ENCODE assay signal across 12 cellular contexts in the genomic region with DNA sequence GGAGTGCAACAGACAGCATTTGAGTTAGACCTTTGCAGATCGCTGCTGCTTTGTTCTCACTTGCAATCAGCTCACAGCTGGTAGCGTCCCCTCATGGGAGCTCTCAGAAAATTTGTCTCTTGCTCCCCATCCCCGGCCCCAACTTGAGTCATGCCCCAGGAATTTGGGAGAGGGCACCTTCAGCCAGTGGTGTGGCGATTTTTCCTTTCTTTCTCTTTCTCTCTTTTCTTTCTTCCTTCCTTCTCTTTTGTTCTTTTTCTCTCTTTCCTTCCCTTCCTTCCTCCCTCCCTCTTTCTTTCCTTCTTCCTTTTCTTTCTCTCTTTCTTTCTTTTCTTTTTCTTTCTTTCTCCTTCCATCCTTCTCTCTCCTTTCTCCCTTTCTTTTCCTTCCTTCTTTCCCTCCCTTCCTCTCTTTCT. TPM values are rescaled to one million over a fixed set of nuclear protein-coding genes. Genes with fewer than 3 reads are reported as not detected.
DNase-seq lines count a peak whose midpoint lies in the region; ATAC-seq and TF ChIP-seq lines count a peak whose summit lies in the region.
"Had no signal": no experiment of that assay in that cellular context is flagged by ENCODE, and none has a peak within 500 bp of the region (broad histone marks: within the 10 kb centered on the region; RNA-seq: fewer than 3 reads in every experiment).

No MANE protein-coding gene starts in this region.

- H3K4me1 Mint-ChIP-seq in Caco-2 (ENCODE audit: low read depth, unreplicated experiment) = peaks cover 20% of the 10 kb centered on the region

- H3K4me3 Mint-ChIP-seq in Caco-2 (ENCODE audit: unreplicated experiment) = no peak overlapping the region

- no peaks in the 10 kb centered on the region for H3K9me3 Mint-ChIP-seq in Caco-2 (ENCODE audit: unreplicated experiment)

- H3K36me3 Mint-ChIP-seq in Caco-2 (ENCODE audit: insufficient read depth, unreplicated experiment) = no peaks in the 10 kb centered on the region

- H3K27ac Mint-ChIP-seq in Caco-2 (ENCODE audit: unreplicated experiment) = peak overlapping the region; percentile 31

- H3K27ac ChIP-seq in Panc1 (ENCODE audit: low read length) (peak overlapping the region; percentile 92), osteoblast (ENCODE audit: low read depth, low read length) (peak overlapping the region; percentile 82)

- H3K4me3 ChIP-seq in Caco-2 (ENCODE audit: low read depth, low read length) (no peak overlapping the region), Panc1 (ENCODE audit: low read depth in 2 of 2, low read length in 2 of 2) (peak overlapping the region in 1 of 2 experiments; percentile 10; a peak in 1 of 4 replicates), osteoblast (ENCODE audit: insufficient read depth, low read length) (peak overlapping the region; percentile 43)
- H3K4me3 ChIP-seq: mucosa of descending colon had no signal

- no peak overlapping the region for H2AFZ ChIP-seq in osteoblast (ENCODE audit: low read length)

- CTCF ChIA-PET in Caco-2 (lab: Charles Lee) (interaction anchor here (0.6 to 0.7 kb wide), 2 partner anchors 53 to 168 kb away, joined by 3 to 5 read pairs; no protein-coding TSS in a partner anchor), Panc1 (lab: Charles Lee) (no interaction called here)

- ATAC-seq in Panc1 (peak; percentile 67), esophagus mucosa (peak; percentile 6), GM21576 (IDR thresholded peaks at IDR 0.05; ENCODE audit: unreplicated experiment) (no peak), HG03159 (IDR thresholded peaks at IDR 0.05; ENCODE audit: unreplicated experiment) (no peak)

- H3K27me3 Mint-ChIP-seq in Caco-2 (ENCODE audit: insufficient read depth, unreplicated experiment) = no peaks in the 10 kb centered on the region

- intact Hi-C loops in Caco-2 (cut with micrococcal nuclease; ENCODE audit: unreplicated experiment) (no loop called here), Panc1 (cut with micrococcal nuclease; ENCODE audit: unreplicated experiment) (loop anchor here (5.0 kb wide), 1 partner anchor 248 kb away; a partner anchor contains a TSS)

- no peak for DNase-seq in Caco-2
- DNase-seq in Panc1 (ENCODE audit: low read depth, low spot score) = no peak
- peak; percentile 66 for DNase-seq in osteoblast (ENCODE audit: insufficient read length, low spot score, missing footprints)
- no peak for DNase-seq in activated CD8-positive, alpha-beta memory T cell treated with anti-CD3 and anti-CD28 coated beads, Interleukin-2, amount 50 U/mL, for 48 hours
- no peak for DNase-seq in GM13976 (ENCODE audit: low spot score)
- DNase-seq: activated naive CD4-positive, alpha-beta T cell; NCI-H524 had no signal

- no peaks in the 10 kb centered on the region for H4K20me1 ChIP-seq in osteoblast (ENCODE audit: insufficient read depth, low read length)

- H3K4me1 ChIP-seq in Caco-2 (peaks cover 33% of the 10 kb centered on the region), Panc1 (ENCODE audit: control insufficient read depth, insufficient read depth, low read length) (peaks cover 59% of the 10 kb centered on the region), osteoblast (ENCODE audit: insufficient read depth, low read length) (peaks cover 51% of the 10 kb centered on the region)

- peak overlapping the region; percentile 50 for H3K4me2 ChIP-seq in osteoblast (ENCODE audit: insufficient read depth, low read length)

- no peaks in the 10 kb centered on the region for H3K79me2 ChIP-seq in osteoblast (ENCODE audit: insufficient read depth, low read length)

- H3K9me3 ChIP-seq in Caco-2 = no peaks in the 10 kb centered on the region
- H3K9me3 ChIP-seq in Panc1 (ENCODE audit: control insufficient read depth, insufficient read depth, low read depth, low read length) = no peaks in the 10 kb centered on the region; the same call in 1 of the 2 replicates
- H3K9me3 ChIP-seq in osteoblast (ENCODE audit: low read depth, low read length) = no peaks in the 10 kb centered on the region
- H3K9me3 ChIP-seq: mucosa of descending colon had no signal

- no TSS peak for BruUV-seq in Caco-2 (replicated peaks; lab: Mats Ljungman, UMichigan)
- no TSS peak for BruUV-seq in Panc1 (replicated peaks; lab: Mats Ljungman, UMichigan)

- H3K36me3 ChIP-seq in Caco-2 (ENCODE audit: control insufficient read depth, insufficient read depth, low read length) = no peaks in the 10 kb centered on the region
- no peaks in the 10 kb centered on the region for H3K36me3 ChIP-seq in Panc1 (ENCODE audit: control insufficient read depth, insufficient read depth, low read length)
- no peaks in the 10 kb centered on the region for H3K36me3 ChIP-seq in osteoblast (ENCODE audit: insufficient read depth, low read length)

- TF ChIP-seq CTCF in Caco-2 (IDR thresholded peaks at IDR 0.05; ENCODE audit: insufficient read depth in 1 of 2, low read depth in 1 of 2, low read length in 1 of 2, severe bottlenecking in 1 of 2, unreplicated experiment in 1 of 2) (no peak), Panc1 (IDR thresholded peaks at IDR 0.05) (no peak; the same call in 1 of the 2 replicates), osteoblast (IDR thresholded peaks at IDR 0.05; ENCODE audit: extremely low read depth, low read depth, low read length) (peak; percentile 28), GM13976 (IDR thresholded peaks at IDR 0.05; ENCODE audit: borderline replicate concordance, control extremely low read depth, extremely low read depth, insufficient read depth, missing control alignments) (no peak)

- in situ Hi-C loops in Panc1 (cut with HindIII; ENCODE audit: low pct_unique_long_range_greater_than_20kb, low sequenced_read_pairs) (no loop called here), GM13976 (cut with MboI; ENCODE audit: low sequenced_read_pairs, unreplicated experiment) (no loop called here)

- no peaks in the 10 kb centered on the region for H3K27me3 ChIP-seq in Caco-2 (replicated peaks; ENCODE audit: control insufficient read depth, insufficient read depth, low read length)
- no peaks in the 10 kb centered on the region for H3K27me3 ChIP-seq in Panc1 (ENCODE audit: control insufficient read depth, insufficient read depth, low read length)
- no peaks in the 10 kb centered on the region for H3K27me3 ChIP-seq in osteoblast (ENCODE audit: insufficient read depth, low read length)

- POLR2A ChIA-PET in Caco-2 (lab: Charles Lee) (no interaction called here), Panc1 (lab: Charles Lee) (interaction anchor here (0.5 to 0.6 kb wide), 2 partner anchors 307 to 1529 kb away, joined by 3 to 9 read pairs; no protein-coding TSS in a partner anchor)

RNA-seq across cellular contexts. Expression of a gene that starts 34.2 kb away (rescaled TPM):
- total RNA-seq in Caco-2 (2022) (1.8 TPM in 1 of 2 replicates, not detected in the other), Panc1 (2021; ENCODE audit: unreplicated experiment) (1.9 TPM), esophagus mucosa (2.3 TPM), osteoblast (0.29 and 1.1 TPM in 2 replicates)
- 9.4 TPM for polyA plus RNA-seq in Panc1 (2012; ENCODE audit: insufficient read length)
- total RNA-seq: HT-29 had no signal

Comparison
In these comparisons a context has a peak if more than half of its experiments do, and no peak if none do; other contexts are left out.
1. ATAC-seq: peak in Panc1 (single experiment) and esophagus mucosa (single experiment); none in GM21576 (single experiment) and HG03159 (single experiment).